9 cellular contexts compared by ENCODE assay signal in genomic region chr17:1492249-1493206, GRCh38. TPM values are rescaled to one million over a fixed set of nuclear protein-coding genes. Genes with fewer than 3 reads are reported as not detected.
DNase-seq lines count a peak whose midpoint lies in the region; ATAC-seq, FAIRE-seq and TF ChIP-seq lines count a peak whose summit lies in the region.
"Had no signal": no experiment of that assay in that cellular context is flagged by ENCODE, and none has a peak within 500 bp of the region (broad histone marks: within the 10 kb centered on the region; RNA-seq: fewer than 3 reads in every experiment).

TSS of gene MYO1C (minus strand) at chr17:1492686. CDS start at chr17:1492487, 199 bp downstream.

- H4K20me1 ChIP-seq in K562 (replicated peaks; ENCODE audit: control insufficient read depth, insufficient read depth, low read length): no peaks in the 10 kb centered on the region

- in situ Hi-C loops in K562 (cut with MboI): no loop called here

- H3K79me2 ChIP-seq in K562 (ENCODE audit: control insufficient read depth, insufficient read depth, low read length): peaks cover 13% of the 10 kb centered on the region

- H2AFZ ChIP-seq in K562 (ENCODE audit: low read depth, low read length): peak within 1 kb of the TSS; percentile 55

- TF ChIP-seq POLR2A in K562 (conservative IDR thresholded peaks at IDR 0.05): no peak
- TF ChIP-seq POLR2A in stomach (IDR thresholded peaks at IDR 0.05): no peak

- H3K9ac ChIP-seq in K562 (ENCODE audit: insufficient read depth in 1 of 2, low read depth in 2 of 2, low read length in 2 of 2): peak within 1 kb of the TSS; percentile 57 to 88

- CTCF ChIA-PET in K562 (lab: Yijun Ruan, JAX; ENCODE audit: low intra/inter-chr PET ratio): no interaction called here

- BruUV-seq in K562 (replicated peaks; lab: Mats Ljungman, UMichigan): no TSS peak

- no peak for FAIRE-seq in K562 (lab: Jason Lieb, UNC)
- FAIRE-seq: A204.1 had no signal

- H3K4me1 ChIP-seq in K562 (replicated peaks in 1 of 2; ENCODE audit: control insufficient read depth in 2 of 2, insufficient read depth in 2 of 2, low read length in 2 of 2) (peaks cover 9 to 60% of the 10 kb centered on the region in 2 experiments; a peak in 4 of 5 replicates), stomach (peaks cover 46 to 79% (median 73%) of the 10 kb centered on the region in 4 donors)

- H3K4me3 ChIP-seq in K562: peak within 1 kb of the TSS; percentile 63
- H3K4me3 ChIP-seq in kidney epithelial cell (ENCODE audit: low read depth, low read length): peak within 1 kb of the TSS; percentile 66
- H3K4me3 ChIP-seq in stomach: peak within 1 kb of the TSS; percentile 69 to 80 (median 71)

- intact Hi-C loops in K562 (cut with micrococcal nuclease) (no loop called here), stomach (cut with DNase I; ENCODE audit: low total_unique reads) (no loop called here)

- no peak for TF ChIP-seq RAD21 in K562 (CRISPR knock-in tag; conservative IDR thresholded peaks at IDR 0.05 in 1 of 2, IDR thresholded peaks at IDR 0.05 in 1 of 2)

- no peaks in the 10 kb centered on the region for H3K9me3 ChIP-seq in K562 (replicated peaks; ENCODE audit: control insufficient read depth, insufficient read depth, low read depth, low read length)
- H3K9me3 ChIP-seq in stomach: no peaks in the 10 kb centered on the region

- DNase-seq in NCI-H2227 (lab: John Stamatoyannopoulos, UW; ENCODE audit: unreplicated experiment) (peak; percentile 10), NCI-H2227 treated with DMSO at 0.1 percent for 48 hours (lab: John Stamatoyannopoulos, UW) (no peak), K562 (ENCODE audit: extremely low read depth in 1 of 4, low spot score in 3 of 4) (no peak), kidney epithelial cell (ENCODE audit: low read depth) (no peak), stomach (no peak), NCI-H510A treated with DMSO at 0.1 percent for 48 hours (lab: John Stamatoyannopoulos, UW) (no peak), NCI-H1092 (lab: John Stamatoyannopoulos, UW) (no peak)

- no peaks in the 10 kb centered on the region for H3K36me3 ChIP-seq in K562 (ENCODE audit: control insufficient read depth, insufficient read depth, low read length)
- no peaks in the 10 kb centered on the region for H3K36me3 ChIP-seq in kidney epithelial cell (ENCODE audit: control insufficient read depth, insufficient read depth, low read length)
- H3K36me3 ChIP-seq in stomach: peaks cover 17 to 32% (median 31%) of the 10 kb centered on the region in 4 donors

- POLR2A ChIA-PET in K562 (lab: Yijun Ruan, JAX): interaction anchor here (0.8 to 1.6 kb wide), 4 partner anchors 19 to 113 kb away, joined by 3 to 7 read pairs (median 4); no protein-coding TSS in a partner anchor

- TF ChIP-seq EP300 in K562 (IDR thresholded peaks at IDR 0.05; ENCODE audit: low read length): no peak
- no peak for TF ChIP-seq EP300 in stomach (IDR thresholded peaks at IDR 0.05)

- peak within 1 kb of the TSS; percentile 37 for H3K4me2 ChIP-seq in K562 (ENCODE audit: insufficient read depth, low read length)

- WGBS in K562 (ENCODE audit: insufficient coverage, low coverage, missing lambda C conversion rate): 55% methylated on average over 17 of the region's 35 CpGs
- 46 to 68% (median 61%) methylated on average over 26 to 35 of the region's 35 CpGs for WGBS in stomach, 5 donors

- ATAC-seq in K562: no peak
- ATAC-seq in GM21825 (IDR thresholded peaks at IDR 0.05; ENCODE audit: unreplicated experiment): no peak

- H3K27ac ChIP-seq in K562 (ENCODE audit: extremely low read depth, low read depth, low read length) (peak within 1 kb of the TSS; percentile 41; the same call in 1 of the 3 replicates), stomach (peak within 1 kb of the TSS; percentile 89 to 98 (median 90))

- TF ChIP-seq CTCF in K562 (IDR thresholded peaks at IDR 0.05 in 2 of 3, conservative IDR thresholded peaks at IDR 0.05 in 1 of 3; ENCODE audit: insufficient read depth in 2 of 3, low read depth in 1 of 3, low read length in 3 of 3): no peak
- TF ChIP-seq CTCF in kidney epithelial cell (IDR thresholded peaks at IDR 0.05; ENCODE audit: insufficient read depth, low read length, poor library complexity, severe bottlenecking): no peak
- no peak for TF ChIP-seq CTCF in stomach (IDR thresholded peaks at IDR 0.05)

- no peaks in the 10 kb centered on the region for H3K27me3 ChIP-seq in K562 (ENCODE audit: control insufficient read depth in 2 of 2, insufficient read depth in 2 of 2, low read length in 2 of 2)
- no peaks in the 10 kb centered on the region for H3K27me3 ChIP-seq in kidney epithelial cell (ENCODE audit: control insufficient read depth, insufficient read depth, low read length)
- no peaks in the 10 kb centered on the region for H3K27me3 ChIP-seq in stomach

- no peaks in the 10 kb centered on the region for H3K9me1 ChIP-seq in K562 (ENCODE audit: control insufficient read depth, insufficient read depth, low read length)

TF ChIP-seq in K562, 482 proteins besides CTCF, POLR2A, EP300 and RAD21 (continues in another document):
- no peak for TF ChIP-seq JUNB (CRISPR knock-in tag; conservative IDR thresholded peaks at IDR 0.05)
- TF ChIP-seq PHB (CRISPR knock-in tag; IDR thresholded peaks at IDR 0.05): no peak
- TF ChIP-seq TRIM28 (IDR thresholded peaks at IDR 0.05): no peak
- TF ChIP-seq SMAD1 (IDR thresholded peaks at IDR 0.05; ENCODE audit: low read depth, low read length, partially characterized antibody): no peak
- 0 out of 2 replicates have a peak, but pooled peaks have one; percentile 38 for TF ChIP-seq MED1 (CRISPR knock-in tag; IDR thresholded peaks at IDR 0.05; ENCODE audit: borderline replicate concordance)
- TF ChIP-seq SP2 (IDR thresholded peaks at IDR 0.05; ENCODE audit: extremely low read depth, low read depth, low read length, poor library complexity, severe bottlenecking): no peak
- TF ChIP-seq ZNF212 (CRISPR knock-in tag; IDR thresholded peaks at IDR 0.05): no peak
- TF ChIP-seq BMI1 (IDR thresholded peaks at IDR 0.05; ENCODE audit: low read length): no peak
- no peak for TF ChIP-seq HLTF (IDR thresholded peaks at IDR 0.05)
- TF ChIP-seq SAFB2 (IDR thresholded peaks at IDR 0.05; ENCODE audit: borderline replicate concordance, low read depth, low read length, severe bottlenecking): no peak
- TF ChIP-seq CREB3L1 (IDR thresholded peaks at IDR 0.05; ENCODE audit: borderline replicate concordance, low read depth): no peak
- 0 out of 2 replicates have a peak, but pooled peaks have one; percentile 9 for TF ChIP-seq RBFOX2 (IDR thresholded peaks at IDR 0.05; ENCODE audit: low read depth, low read length)
- no peak for TF ChIP-seq U2AF1 (optimal IDR thresholded peaks at IDR 0.05; ENCODE audit: low read depth, low read length)
- TF ChIP-seq POLR2G (IDR thresholded peaks at IDR 0.05; ENCODE audit: low read depth, low read length): peak; percentile 25; the same call in 1 of the 2 replicates
- TF ChIP-seq ZNF766 (CRISPR knock-in tag; conservative IDR thresholded peaks at IDR 0.05): no peak
- no peak for TF ChIP-seq ZBTB43 (CRISPR knock-in tag; IDR thresholded peaks at IDR 0.05)
- TF ChIP-seq KAT7 (CRISPR knock-in tag; IDR thresholded peaks at IDR 0.05; ENCODE audit: borderline replicate concordance): 0 out of 2 replicates have a peak, but pooled peaks have one; percentile 39

RNA-seq across cellular contexts. Expression of gene MYO1C, which starts in this region (rescaled TPM):
- 62.3 and 168 TPM in 2 replicates for total RNA-seq in K562 (2011; cell fraction: chromatin; rRNA removed; ENCODE audit: low replicate concordance)
- total RNA-seq in K562 (2011; cell fraction: nucleolus; rRNA removed): 61.3 and 72.2 TPM in 2 replicates
- total RNA-seq in K562 (2011; cell fraction: nucleoplasm; rRNA removed): 63.9 and 80.0 TPM in 2 replicates
- total RNA-seq in K562 (2014; rRNA removed) (11.6 and 16.2 TPM in 2 replicates), K562 (2014; rRNA removed; fragmentation: Illumina TruSeq; extraction: Trizol) (5.1 and 9.1 TPM in 2 replicates), K562 (2015; rRNA removed; fragmentation: Illumina TruSeq; extraction: Trizol) (9.3 and 11.6 TPM in 2 replicates), K562 (2021) (31.4 and 32.5 TPM in 2 replicates), kidney epithelial cell (131 and 152 TPM in 2 replicates), stomach (100 to 1,000 TPM in 3 of 5 donors, 10 to 100 TPM in 2; 74.2 to 158 (median 107) TPM)
- polyA plus RNA-seq in K562 (2011; rRNA removed) (14.8 and 19.1 TPM in 2 replicates), K562 (2014; fragmentation: Illumina TruSeq; extraction: Trizol) (16.4 and 20.3 TPM in 2 replicates), K562 (2014; fragmentation: Nextera tagmentation; extraction: Ambion mirVana) (under 1 TPM; 0.46 to 0.78 TPM), K562 (2014; rRNA removed) (12.7 and 16.6 TPM in 2 replicates), stomach (10 to 100 TPM; 45.2 to 61.3 (median 54.4) TPM)
- 10.3 and 16.8 TPM in 2 replicates for polyA plus RNA-seq in K562 (2011; cell fraction: cytosol; rRNA removed)
- 42.0 and 49.2 TPM in 2 replicates for polyA plus RNA-seq in K562 (2011; cell fraction: nucleus; rRNA removed)
- 20.0 and 32.7 TPM in 2 replicates for polyA plus RNA-seq in K562 (2012)
- polyA minus RNA-seq in K562 (2011; rRNA and poly(A)+ RNA removed): 29.7 and 38.7 TPM in 2 replicates
- 24.1 and 28.1 TPM in 2 replicates for polyA minus RNA-seq in K562 (2011; cell fraction: cytosol; rRNA and poly(A)+ RNA removed)
- 19.0 and 27.8 TPM in 2 replicates for polyA minus RNA-seq in K562 (2011; cell fraction: nucleus; rRNA and poly(A)+ RNA removed)
